ENCODE assay signal across 10 cellular contexts in genomic region chr17:41622340-41623159, GRCh38. TPM values are rescaled to one million over a fixed set of nuclear protein-coding genes. Genes with fewer than 3 reads are reported as not detected.
DNase-seq lines count a peak whose midpoint lies in the region; TF ChIP-seq lines count a peak whose summit lies in the region.
"Not testable (repeated sequence)": the region's sequence is repeated elsewhere in the genome, so short reads cannot be mapped to it uniquely, and the experiment has no call there.
"Had no signal": no experiment of that assay in that cellular context is flagged by ENCODE, and none has a peak within 500 bp of the region (broad histone marks: within the 10 kb centered on the region; RNA-seq: fewer than 3 reads in every experiment).

No MANE protein-coding gene starts in this region.

- H2BK12ac ChIP-seq in mesenchymal stem cell (ENCODE audit: low read length in 2 of 2): not testable (repeated sequence)

- not testable (repeated sequence) for H3K18ac ChIP-seq in mesenchymal stem cell (ENCODE audit: low read depth in 1 of 2, low read length in 2 of 2)

- peaks cover 47% of the 10 kb centered on the region for H3K4me1 Mint-ChIP-seq in MCF 10A (ENCODE audit: insufficient read depth, unreplicated experiment)
- peaks cover 70% of the 10 kb centered on the region for H3K4me1 Mint-ChIP-seq in osteocyte (ENCODE audit: unreplicated experiment)

- H3K27ac ChIP-seq in HEK293 (ENCODE audit: extremely low read depth, low read depth, low read length); mesenchymal stem cell (ENCODE audit: low read length, poor library complexity, severe bottlenecking); spleen: not testable (repeated sequence)
- H3K27ac ChIP-seq in SJCRH30 (peak overlapping the region; percentile 84), epithelial cell of prostate (peak overlapping the region; percentile 100)

- H3K27me3 ChIP-seq in SJCRH30: not testable (repeated sequence)
- H3K27me3 ChIP-seq in mesenchymal stem cell (ENCODE audit: control insufficient read depth in 1 of 2, insufficient read depth in 1 of 2, low read length in 2 of 2) (peaks cover 0 to 33% of the 10 kb centered on the region in 2 experiments), spleen (replicated peaks in 1 of 7) (peaks cover 0 to 15% (median 0%) of the 10 kb centered on the region in 7 donors)

- H3K4me3 ChIP-seq in HEK293 (ENCODE audit: low read depth, low read length) (peak overlapping the region; percentile 18), SJCRH30 (peak overlapping the region; percentile 63)
- H3K4me3 ChIP-seq in mesenchymal stem cell (ENCODE audit: insufficient read depth in 1 of 2, low read depth in 1 of 2, low read length in 2 of 2); spleen: not testable (repeated sequence)

- H3K9me3 Mint-ChIP-seq in MCF 10A (ENCODE audit: unreplicated experiment); osteocyte (ENCODE audit: unreplicated experiment): not testable (repeated sequence)

- H2BK5ac ChIP-seq in mesenchymal stem cell (ENCODE audit: low read depth, low read length, poor library complexity, severe bottlenecking): not testable (repeated sequence)

- not testable (repeated sequence) for H3K4me2 ChIP-seq in mesenchymal stem cell (ENCODE audit: low read length, poor library complexity, severe bottlenecking)

- not testable (repeated sequence) for H3K9me3 ChIP-seq in HEK293 (ENCODE audit: control insufficient read depth, insufficient read depth, low read depth, low read length); SJCRH30 (replicated peaks); mesenchymal stem cell (ENCODE audit: control insufficient read depth, low read length); spleen

- not testable (repeated sequence) for H3K14ac ChIP-seq in mesenchymal stem cell (ENCODE audit: low read length in 2 of 2)

- BruUV-seq in MCF 10A (replicated peaks; lab: Mats Ljungman, UMichigan): not testable (repeated sequence)

- H3K79me1 ChIP-seq in mesenchymal stem cell (replicated peaks; ENCODE audit: low read length, poor library complexity, severe bottlenecking): not testable (repeated sequence)

- H3K27ac Mint-ChIP-seq in MCF 10A (ENCODE audit: low read depth, unreplicated experiment) (peak overlapping the region; percentile 89), osteocyte (ENCODE audit: unreplicated experiment) (peak overlapping the region; percentile 70)

- POLR2A ChIA-PET in HEK293 (lab: Yijun Ruan, JAX): interaction anchor here (2.8 kb wide), 1 partner anchor 66 kb away, joined by 19 read pairs; the partner anchor contains the start of gene EIF1
- POLR2A ChIA-PET in MCF 10A (lab: Yijun Ruan, JAX): interaction anchor here (0.6 to 13.2 kb wide), 12 partner anchors 8 to 803 kb away, joined by 3 to 366 read pairs (median 4); partner anchors contain the start of genes KRT14, KRT15 and KRT16

- H3K4ac ChIP-seq in mesenchymal stem cell (ENCODE audit: low read depth in 1 of 2, low read length in 2 of 2): not testable (repeated sequence)

- not testable (repeated sequence) for H3K23ac ChIP-seq in mesenchymal stem cell (ENCODE audit: low read length in 2 of 2)

- TF ChIP-seq CTCF in HEK293 (tag by site-specific recombination; IDR thresholded peaks at IDR 0.05); MCF 10A (IDR thresholded peaks at IDR 0.05; ENCODE audit: unreplicated experiment); osteocyte (IDR thresholded peaks at IDR 0.05); spleen (IDR thresholded peaks at IDR 0.05 in 8 of 11, conservative IDR thresholded peaks at IDR 0.05 in 3 of 11): not testable (repeated sequence)

- peak in 1 of 2 experiments; percentile 51 for DNase-seq in SJCRH30
- not testable (repeated sequence) for DNase-seq in MCF 10A (ENCODE audit: unreplicated experiment); epithelial cell of prostate (ENCODE audit: low read depth, low spot score); mesenchymal stem cell; osteocyte (ENCODE audit: extremely low spot score, unreplicated experiment)
- peak; percentile 58 for DNase-seq in spleen

- H3K4me1 ChIP-seq in HEK293 (ENCODE audit: control insufficient read depth, insufficient read depth, low read length); spleen: not testable (repeated sequence)
- H3K4me1 ChIP-seq in SJCRH30: peaks cover 12% of the 10 kb centered on the region
- peaks cover 42% of the 10 kb centered on the region for H3K4me1 ChIP-seq in mesenchymal stem cell (ENCODE audit: control insufficient read depth, insufficient read depth, low read depth, low read length)

- not testable (repeated sequence) for TF ChIP-seq POLR2A in spleen (IDR thresholded peaks at IDR 0.05)

- intact Hi-C loops in MCF 10A (cut with micrococcal nuclease); spleen (cut with DNase I; ENCODE audit: low total_unique reads): not testable (repeated sequence)

- WGBS in mesenchymal stem cell: 79% methylated on average over 17 of the region's 19 CpGs
- 66 to 79% (median 74%) methylated on average over 19 of the region's 19 CpGs for WGBS in spleen, 5 donors

- H2AFZ ChIP-seq in mesenchymal stem cell (ENCODE audit: low read depth, low read length): not testable (repeated sequence)

- H3K27me3 Mint-ChIP-seq in MCF 10A (ENCODE audit: insufficient read depth, unreplicated experiment); osteocyte (ENCODE audit: unreplicated experiment): not testable (repeated sequence)

- peaks cover 73% of the 10 kb centered on the region for H3K36me3 Mint-ChIP-seq in MCF 10A (ENCODE audit: insufficient read depth, unreplicated experiment)
- not testable (repeated sequence) for H3K36me3 Mint-ChIP-seq in osteocyte (ENCODE audit: unreplicated experiment)

- peak overlapping the region; percentile 86 for H3K4me3 Mint-ChIP-seq in MCF 10A (ENCODE audit: unreplicated experiment)
- H3K4me3 Mint-ChIP-seq in osteocyte (ENCODE audit: unreplicated experiment): peak overlapping the region; percentile 45

- not testable (repeated sequence) for H3K9ac ChIP-seq in mesenchymal stem cell (ENCODE audit: low read length)

- H2AK5ac ChIP-seq in mesenchymal stem cell (ENCODE audit: low read length, severe bottlenecking): not testable (repeated sequence)

- not testable (repeated sequence) for H4K8ac ChIP-seq in mesenchymal stem cell (ENCODE audit: low read length)

- peak overlapping the region; percentile 9 for H2BK15ac ChIP-seq in mesenchymal stem cell (ENCODE audit: low read depth, poor library complexity, severe bottlenecking)

- H2BK120ac ChIP-seq in mesenchymal stem cell (ENCODE audit: low read depth, low read length): not testable (repeated sequence)

- CTCF ChIA-PET in HEK293 (lab: Yijun Ruan, JAX): interaction anchor here (0.6 to 1.2 kb wide), 3 partner anchors 26 to 114 kb away, joined by 3 to 6 read pairs (median 4); no protein-coding TSS in a partner anchor
- CTCF ChIA-PET in MCF 10A (lab: Yijun Ruan, JAX): interaction anchor here (0.6 to 2.5 kb wide), 4 partner anchors 26 to 129 kb away, joined by 4 to 12 read pairs (median 6); no protein-coding TSS in a partner anchor

- not testable (repeated sequence) for H4K91ac ChIP-seq in mesenchymal stem cell (ENCODE audit: low read length)

- H3K36me3 ChIP-seq in HEK293 (ENCODE audit: control insufficient read depth in 2 of 2, insufficient read depth in 1 of 2, low read length in 2 of 2); mesenchymal stem cell (ENCODE audit: control insufficient read depth in 1 of 2, insufficient read depth in 2 of 2, low read depth in 1 of 2, low read length in 2 of 2); spleen: not testable (repeated sequence)
- H3K36me3 ChIP-seq in SJCRH30: peaks cover 19% of the 10 kb centered on the region

TF ChIP-seq in HEK293, 187 proteins besides CTCF, POLR2A, EP300 and RAD21:
- 0 out of 2 replicates have a peak, but pooled peaks have one; percentile 15 for TF ChIP-seq ZFHX2 (tag by site-specific recombination; conservative IDR thresholded peaks at IDR 0.05)

RNA-seq across cellular contexts. Expression of gene KRT17, which starts 1.8 kb away (rescaled TPM):
- 134 and 149 TPM in 2 replicates for total RNA-seq in SJCRH30 (2014; rRNA removed; shearing (Covaris generic))
- 1,990 and 4,105 TPM in 2 replicates for total RNA-seq in MCF 10A (2022)
- polyA plus RNA-seq in mesenchymal stem cell (2013, experiment 1 of 2): 0.10 TPM
- not detected for polyA plus RNA-seq in mesenchymal stem cell (2013, experiment 2 of 2)
- total RNA-seq in osteocyte: 40.5 and 43.2 TPM in 2 replicates
- total RNA-seq in spleen: 1 to 10 TPM in 1 of 7 donors, not detected in 6; 1.2 TPM
- polyA plus RNA-seq in spleen: under 1 TPM in 2 of 3 donors, not detected in 1; 0.58 to 0.70 TPM
- total RNA-seq: A172; CD4-positive, CD25-positive, alpha-beta regulatory T cell had no signal
- polyA plus RNA-seq: CD4-positive, CD25-positive, alpha-beta regulatory T cell had no signal

RNA-seq across cellular contexts. Expression of gene KRT16, which starts 10.0 kb away (rescaled TPM):
- total RNA-seq in SJCRH30 (2014; rRNA removed; shearing (Covaris generic)): 0.08 TPM in 1 of 2 replicates, not detected in the other
- total RNA-seq in MCF 10A (2022) (74.5 and 109 TPM in 2 replicates), osteocyte (1.3 and 1.4 TPM in 2 replicates), spleen (not detected)
- polyA plus RNA-seq in mesenchymal stem cell (2013, experiment 1 of 2): not detected
- not detected for polyA plus RNA-seq in mesenchymal stem cell (2013, experiment 2 of 2)
- under 1 TPM in 2 of 3 donors, not detected in 1; 0.07 to 0.19 TPM for polyA plus RNA-seq in spleen
- total RNA-seq: CD4-positive, CD25-positive, alpha-beta regulatory T cell; H1 had no signal
- polyA plus RNA-seq: CD4-positive, CD25-positive, alpha-beta regulatory T cell; H1 had no signal

RNA-seq across cellular contexts. Expression of gene KRT14, which starts 35.9 kb away (rescaled TPM):
- total RNA-seq in SJCRH30 (2014; rRNA removed; shearing (Covaris generic)): not detected in 2 replicates
- total RNA-seq in MCF 10A (2022) (696 and 1,755 TPM in 2 replicates), osteocyte (not detected in 2 replicates), spleen (under 1 TPM in 1 of 7 donors, not detected in 6; 0.79 TPM)
- not detected for polyA plus RNA-seq in mesenchymal stem cell (2013, experiment 1 of 2)
- not detected for polyA plus RNA-seq in mesenchymal stem cell (2013, experiment 2 of 2)
- polyA plus RNA-seq in spleen: under 1 TPM; 0.06 to 0.17 (median 0.16) TPM
- total RNA-seq: A172; CD4-positive, CD25-positive, alpha-beta regulatory T cell; H1 had no signal
- polyA plus RNA-seq: CD4-positive, CD25-positive, alpha-beta regulatory T cell had no signal

RNA-seq across cellular contexts. Expression of gene KRT9, which starts 50.7 kb away (rescaled TPM):
- total RNA-seq in SJCRH30 (2014; rRNA removed; shearing (Covaris generic)): not detected in 2 replicates
- total RNA-seq in MCF 10A (2022) (0.21 and 0.27 TPM in 2 replicates), osteocyte (0.30 TPM in 1 of 2 replicates, not detected in the other), spleen (not detected)
- polyA plus RNA-seq in mesenchymal stem cell (2013, experiment 1 of 2): not detected
- polyA plus RNA-seq in mesenchymal stem cell (2013, experiment 2 of 2): not detected
- not detected for polyA plus RNA-seq in spleen
- total RNA-seq: A172; CD4-positive, CD25-positive, alpha-beta regulatory T cell; H1 had no signal
- polyA plus RNA-seq: CD4-positive, CD25-positive, alpha-beta regulatory T cell; H1 had no signal

Comparison
In these comparisons a context has a peak if more than half of its experiments do, and no peak if none do; other contexts are left out.
1. RNA of gene KRT17, which starts 1.8 kb away (total RNA-seq): 1,990 to 4,105 TPM in MCF 10A; 134 to 149 TPM in SJCRH30, 40.5 to 43.2 TPM in osteocyte and 1.2 TPM in spleen; every median in the first group is over 10 times any median in the second.
2. RNA of gene KRT16, which starts 10.0 kb away (total RNA-seq): 74.5 to 109 TPM in MCF 10A; 1.3 to 1.4 TPM in osteocyte, 0.08 TPM in SJCRH30 and not detected in spleen; every median in the first group is over 10 times any median in the second.
3. RNA of gene KRT14, which starts 35.9 kb away (total RNA-seq): 696 to 1,755 TPM in MCF 10A; not detected in SJCRH30, not detected in osteocyte and 0.79 TPM in spleen; every median in the first group is over 100 times any median in the second.